ENCODE assay signal across 26 cellular contexts in the genomic region with DNA sequence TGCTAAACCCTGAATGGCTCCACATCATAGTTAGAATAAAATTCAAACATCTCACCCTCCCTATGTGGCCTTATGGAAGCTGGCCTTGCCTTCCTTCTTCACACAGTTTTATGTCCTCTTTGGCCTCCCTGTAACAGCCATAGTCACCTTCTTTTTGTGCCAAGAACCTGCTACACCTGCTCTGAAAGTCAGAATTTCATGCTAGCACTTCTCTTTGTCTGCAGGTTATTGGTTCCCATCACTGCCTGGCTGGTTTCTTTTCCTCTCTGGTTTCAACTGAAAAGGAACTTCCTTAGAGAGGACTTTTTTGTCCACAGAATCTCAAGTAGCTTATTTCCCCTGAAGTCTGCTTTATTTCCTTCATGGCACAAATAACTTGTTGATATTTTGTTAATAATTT.
"Had no signal": no experiment of that assay in that cellular context is flagged by ENCODE, and none has a peak within 500 bp of the region (broad histone marks: within the 10 kb centered on the region; RNA-seq: fewer than 3 reads in every experiment).

No MANE protein-coding gene starts in this region.

- H3K27ac ChIP-seq: colonic mucosa, lower lobe of right lung, ovary, psoas muscle, right lobe of liver, suprapubic skin, transverse colon, vagina had no signal

- H3K27ac Mint-ChIP-seq: dendritic cell treated with granulocyte-macrophage colony-stimulating factor and Interleukin-4, amounts not matched to agents 40 ng/mL and 50 ng/mL, for 4 days; immature natural killer cell; natural killer cell; stimulated activated naive B cell treated with anti-CD40 and anti-IgM and Interleukin-4, amounts not matched to agents 10 μg/mL and 1 μg/mL and 100 μg/mL, for 72 hours had no signal

- H3K36me3 ChIP-seq: colonic mucosa, esophagus squamous epithelium, lower lobe of right lung, ovary, right lobe of liver, suprapubic skin, transverse colon, vagina had no signal

- FAIRE-seq: endothelial cell of umbilical vein, small intestine had no signal

- H3K27me3 ChIP-seq: colonic mucosa, esophagus squamous epithelium, ovary, right lobe of liver, suprapubic skin, transverse colon, vagina had no signal

- H3K4me1 Mint-ChIP-seq: immature natural killer cell; natural killer cell; stimulated activated naive B cell treated with anti-CD40 and anti-IgM and Interleukin-4, amounts not matched to agents 10 μg/mL and 1 μg/mL and 100 μg/mL, for 72 hours; stimulated activated naive CD8-positive, alpha-beta T cell treated with anti-CD3 and anti-CD28 coated beads, Interleukin-15, amount 100 ng/mL, for 72 hours had no signal

- H3K4me3 Mint-ChIP-seq: dendritic cell treated with granulocyte-macrophage colony-stimulating factor and Interleukin-4, amounts not matched to agents 40 ng/mL and 50 ng/mL, for 4 days; immature natural killer cell; natural killer cell; stimulated activated naive B cell treated with anti-CD40 and anti-IgM and Interleukin-4, amounts not matched to agents 10 μg/mL and 1 μg/mL and 100 μg/mL, for 72 hours; stimulated activated naive CD8-positive, alpha-beta T cell treated with anti-CD3 and anti-CD28 coated beads, Interleukin-15, amount 100 ng/mL, for 72 hours had no signal

- DNase-seq: colonic mucosa; effector memory CD4-positive, alpha-beta T cell; esophagus squamous epithelium; foreskin melanocyte; hypothalamus; immature natural killer cell; islet precursor cell; kidney glomerular epithelial cell; left ventricle myocardium superior; lower lobe of right lung; natural killer cell; occipital lobe; ovary; posterior cingulate gyrus; psoas muscle; right lobe of liver; small intestine; stimulated activated CD4-positive, alpha-beta T cell treated with anti-CD3 and anti-CD28 coated beads, Interleukin-15, amount 100 ng/mL, for 24 hours; stimulated activated CD4-positive, alpha-beta T cell treated with anti-CD3 and anti-CD28 coated beads, Interleukin-2, amount 100 ng/mL, for 48 hours; stimulated activated naive B cell treated with anti-CD40 and anti-IgM and Interleukin-4, amounts not matched to agents 10 μg/mL and 1 μg/mL and 100 μg/mL, for 72 hours; stimulated activated naive CD8-positive, alpha-beta T cell treated with anti-CD3 and anti-CD28 coated beads, Interleukin-15, amount 100 ng/mL, for 72 hours; transverse colon had no signal

- H3K4me3 ChIP-seq: colonic mucosa, esophagus squamous epithelium, lower lobe of right lung, ovary, psoas muscle, right lobe of liver, suprapubic skin, transverse colon, vagina had no signal

- ATAC-seq: left ventricle myocardium superior; lower lobe of right lung; natural killer cell; psoas muscle; right lobe of liver; stimulated activated naive B cell treated with anti-CD40 and anti-IgM and Interleukin-4, amounts not matched to agents 10 μg/mL and 1 μg/mL and 100 μg/mL, for 72 hours; stimulated activated naive CD8-positive, alpha-beta T cell treated with anti-CD3 and anti-CD28 coated beads, Interleukin-15, amount 100 ng/mL, for 72 hours had no signal

- H3K9me3 ChIP-seq: colonic mucosa, esophagus squamous epithelium, lower lobe of right lung, ovary, psoas muscle, right lobe of liver, suprapubic skin, transverse colon, vagina had no signal

- H3K36me3 Mint-ChIP-seq: immature natural killer cell; natural killer cell; stimulated activated naive B cell treated with anti-CD40 and anti-IgM and Interleukin-4, amounts not matched to agents 10 μg/mL and 1 μg/mL and 100 μg/mL, for 72 hours had no signal

- H3K4me1 ChIP-seq: colonic mucosa, lower lobe of right lung, psoas muscle, right lobe of liver, transverse colon had no signal

- H3K9me3 Mint-ChIP-seq: dendritic cell treated with granulocyte-macrophage colony-stimulating factor and Interleukin-4, amounts not matched to agents 40 ng/mL and 50 ng/mL, for 4 days; stimulated activated naive CD8-positive, alpha-beta T cell treated with anti-CD3 and anti-CD28 coated beads, Interleukin-15, amount 100 ng/mL, for 72 hours had no signal
